Comparison of ENCODE assay signal across 28 cellular contexts in the genomic region with DNA sequence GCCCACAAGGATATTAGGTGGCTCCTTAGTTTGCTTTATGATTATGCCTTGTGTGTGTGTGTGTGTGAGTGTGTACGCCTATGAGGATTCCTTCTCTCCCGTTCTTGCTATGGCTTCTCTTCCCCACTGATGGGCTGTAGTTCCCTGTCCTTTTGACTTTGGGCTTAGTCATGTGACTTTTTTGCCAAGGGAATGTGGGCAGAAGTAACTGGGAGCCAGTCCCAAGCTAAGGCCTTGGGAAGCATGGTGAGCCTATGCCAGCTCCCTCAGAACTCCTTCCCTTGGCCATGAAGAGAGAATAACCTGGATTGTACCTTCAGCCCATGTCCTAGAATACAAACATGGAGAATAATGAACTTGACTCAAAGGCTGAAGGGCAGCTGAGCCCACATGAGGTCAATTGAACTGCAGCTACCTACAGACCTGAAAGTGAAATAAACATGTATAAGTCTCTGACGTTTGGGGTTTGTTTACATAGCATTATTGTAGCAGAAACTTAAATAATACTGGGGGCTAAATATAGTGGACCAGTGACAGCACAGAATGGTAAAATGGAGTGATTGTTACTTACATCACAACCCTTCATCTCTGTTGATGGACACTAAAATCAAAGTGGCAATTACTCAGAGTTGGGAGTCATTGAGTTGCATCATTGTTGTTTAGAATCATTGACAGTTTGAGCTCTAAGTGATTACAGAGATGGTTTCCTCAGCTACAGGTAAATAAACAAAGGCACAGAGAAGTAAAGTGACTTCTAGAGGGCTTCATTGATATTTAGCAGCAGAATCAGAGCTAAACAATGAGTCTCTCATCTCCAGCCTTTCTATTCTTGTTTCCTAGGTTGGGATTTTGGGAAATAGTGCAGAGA. TPM values are rescaled to one million over a fixed set of nuclear protein-coding genes. Genes with fewer than 3 reads are reported as not detected.
"Had no signal": no experiment of that assay in that cellular context is flagged by ENCODE, and none has a peak within 500 bp of the region (broad histone marks: within the 10 kb centered on the region; RNA-seq: fewer than 3 reads in every experiment).

No MANE protein-coding gene starts in this region.

- DNase-seq: activated B cell treated with CpG ODN at 0.5 μM for 24 hours; activated CD4-positive, alpha-beta memory T cell treated with anti-CD3 and anti-CD28 coated beads for 36 hours; activated CD4-positive, alpha-beta T cell treated with anti-CD3 and anti-CD28 coated beads for 36 hours; activated naive CD4-positive, alpha-beta T cell treated with Interleukin-2 at 50 U/mL for 16 hours; activated naive CD8-positive, alpha-beta T cell treated with anti-CD3 and anti-CD28 coated beads for 36 hours; activated T-cell treated with anti-CD3 and anti-CD28 coated beads, Interleukin-2, amount 50 U/mL, for 48 hours; cerebellar nuclear complex; endodermal cell; heart right ventricle; islet precursor cell; left colon; mesenchymal stem cell; naive B cell; nucleus accumbens; posterior cingulate gyrus; retina; sigmoid colon; stimulated activated CD4-positive, alpha-beta T cell treated with anti-CD3 and anti-CD28 coated beads, Interleukin-15, amount 100 ng/mL, for 24 hours; stomach; transverse colon had no signal

- H3K36me3 ChIP-seq: heart right ventricle, sigmoid colon, stomach, suprapubic skin, transverse colon had no signal

- H3K27me3 ChIP-seq: sigmoid colon, suprapubic skin, transverse colon had no signal

- FAIRE-seq: urothelium cell line had no signal

- H3K4me3 ChIP-seq: coronary artery, heart right ventricle, sigmoid colon, smooth muscle cell, stomach, suprapubic skin, transverse colon had no signal

- ATAC-seq: activated CD4-positive, alpha-beta T cell treated with anti-CD3 and anti-CD28 coated beads for 36 hours; heart right ventricle; left colon; stimulated activated memory B cell treated with anti-CD40 and anti-IgM and Interleukin-4, amounts not matched to agents 10 μg/mL and 1 μg/mL and 100 μg/mL, for 72 hours had no signal

RNA-seq across cellular contexts. Expression of a gene that starts 15.3 kb away (rescaled TPM):
- total RNA-seq: activated B cell treated with CpG ODN at 0.5 μM for 24 hours; activated CD4-positive, alpha-beta memory T cell treated with anti-CD3 and anti-CD28 coated beads for 36 hours; activated CD4-positive, alpha-beta T cell treated with anti-CD3 and anti-CD28 coated beads for 36 hours; activated naive CD8-positive, alpha-beta T cell treated with anti-CD3 and anti-CD28 coated beads for 36 hours; endodermal cell; fibroblast of villous mesenchyme; heart right ventricle; mucosa of gallbladder; sigmoid colon; stomach had no signal

RNA-seq across cellular contexts. Expression of a gene that starts 42.7 kb away (rescaled TPM):
- total RNA-seq: activated B cell treated with CpG ODN at 0.5 μM for 24 hours; activated CD4-positive, alpha-beta memory T cell treated with anti-CD3 and anti-CD28 coated beads for 36 hours; activated CD4-positive, alpha-beta T cell treated with anti-CD3 and anti-CD28 coated beads for 36 hours; activated naive CD8-positive, alpha-beta T cell treated with anti-CD3 and anti-CD28 coated beads for 36 hours; endodermal cell; fibroblast of villous mesenchyme; heart right ventricle; left colon; lower leg skin; mucosa of gallbladder; sigmoid colon; smooth muscle cell; stomach; suprapubic skin; transverse colon had no signal

RNA-seq across cellular contexts. Expression of a gene that starts 51.6 kb away (rescaled TPM):
- total RNA-seq: activated B cell treated with CpG ODN at 0.5 μM for 24 hours; activated CD4-positive, alpha-beta memory T cell treated with anti-CD3 and anti-CD28 coated beads for 36 hours; activated CD4-positive, alpha-beta T cell treated with anti-CD3 and anti-CD28 coated beads for 36 hours; activated naive CD8-positive, alpha-beta T cell treated with anti-CD3 and anti-CD28 coated beads for 36 hours; endodermal cell; fibroblast of villous mesenchyme; heart right ventricle; sigmoid colon; smooth muscle cell; stomach had no signal
